11 cellular contexts compared by ENCODE assay signal in the genomic region with DNA sequence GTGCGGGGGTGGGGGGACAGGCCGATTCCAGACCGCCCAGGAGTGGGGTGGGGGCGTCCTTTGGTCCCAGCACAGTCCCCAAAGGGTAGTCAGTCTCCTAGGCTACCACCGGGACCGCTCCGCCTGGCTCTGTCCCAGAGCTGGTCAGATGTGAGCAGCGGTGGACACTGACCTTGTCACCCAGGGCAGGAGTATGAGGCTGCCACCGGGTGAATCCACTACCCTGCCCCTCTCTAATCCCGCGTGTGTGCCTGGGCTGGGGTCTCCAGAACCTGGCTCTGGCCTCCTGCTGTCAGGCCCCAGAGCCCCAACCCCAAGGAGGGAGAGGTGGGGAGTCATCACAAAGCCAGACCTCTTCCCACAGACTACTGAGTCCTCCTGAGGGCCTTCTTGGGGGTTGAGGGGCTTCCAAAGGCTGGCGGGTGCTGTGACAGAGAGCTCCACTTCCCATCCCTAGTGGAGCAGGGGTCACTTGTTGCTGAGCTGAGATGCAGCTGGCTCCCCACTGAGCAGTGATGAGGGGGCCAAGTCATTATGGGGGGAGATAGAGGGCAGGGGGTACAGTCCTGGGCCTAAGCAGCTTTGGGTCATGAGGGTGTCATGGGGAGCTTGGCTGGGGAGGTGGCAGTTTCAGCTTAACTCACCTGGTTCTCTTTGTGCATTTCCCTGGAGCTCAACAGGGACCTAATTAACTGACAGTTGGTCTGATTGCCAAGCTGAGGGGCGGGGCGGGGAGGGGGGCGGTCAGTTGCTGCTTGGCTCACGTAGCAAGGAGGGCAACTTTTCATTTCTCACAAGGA. TPM values are rescaled to one million over a fixed set of nuclear protein-coding genes. Genes with fewer than 3 reads are reported as not detected.
DNase-seq lines count a peak whose midpoint lies in the region; ATAC-seq and TF ChIP-seq lines count a peak whose summit lies in the region.
"Had no signal": no experiment of that assay in that cellular context is flagged by ENCODE, and none has a peak within 500 bp of the region (broad histone marks: within the 10 kb centered on the region; RNA-seq: fewer than 3 reads in every experiment).

No MANE protein-coding gene starts in this region.

- TF ChIP-seq CTCF in WERI-Rb-1 (IDR thresholded peaks at IDR 0.05; ENCODE audit: low read depth, low read length), result no peak
- no peak for TF ChIP-seq CTCF in stomach (IDR thresholded peaks at IDR 0.05)
- no peak for TF ChIP-seq CTCF in RWPE1 (conservative IDR thresholded peaks at IDR 0.05; ENCODE audit: low read depth)

- POLR2A ChIA-PET in RWPE1 (lab: Yijun Ruan, JAX; ENCODE audit: low non-redundant PET), result no interaction called here

- peak overlapping the region; percentile 41 for H3K27ac ChIP-seq in WERI-Rb-1
- H3K27ac ChIP-seq in stomach, result peak overlapping the region in 3 of 5 donors; percentile 7 to 69 (median 56)
- H3K27ac ChIP-seq in RWPE1, result no peak overlapping the region
- H3K27ac ChIP-seq: foreskin keratinocyte had no signal

- no peak for TF ChIP-seq POLR2A in stomach (IDR thresholded peaks at IDR 0.05)

- H3K4me3 ChIP-seq in WERI-Rb-1 (ENCODE audit: low read depth, low read length), result peak overlapping the region; percentile 66
- peak overlapping the region in 3 of 4 donors; percentile 34 to 52 (median 37) for H3K4me3 ChIP-seq in stomach

- 28 to 59% (median 39%) methylated on average over 9 to 16 of the region's 16 CpGs for WGBS in stomach, 5 donors

- ATAC-seq in left lobe of liver, result peak; percentile 42
- ATAC-seq: foreskin keratinocyte had no signal

- H3K9me3 ChIP-seq in WERI-Rb-1 (ENCODE audit: severe bottlenecking), result no peaks in the 10 kb centered on the region
- H3K9me3 ChIP-seq in stomach, result no peaks in the 10 kb centered on the region

- peaks cover 4% of the 10 kb centered on the region for H3K27me3 ChIP-seq in WERI-Rb-1 (ENCODE audit: insufficient read depth, low read depth, severe bottlenecking)
- peaks cover 10 to 93% (median 39%) of the 10 kb centered on the region in 3 donors for H3K27me3 ChIP-seq in stomach

- CTCF ChIA-PET in RWPE1 (lab: Yijun Ruan, JAX), result interaction anchor here (1.0 kb wide), 1 partner anchor 102 kb away, joined by 4 read pairs; a partner anchor contains a TSS

- peak; percentile 61 for DNase-seq in NCI-H2107 treated with DMSO at 0.1 percent for 48 hours (lab: John Stamatoyannopoulos, UW; ENCODE audit: unreplicated experiment)
- no peak for DNase-seq in NCI-H2107 (lab: John Stamatoyannopoulos, UW)
- DNase-seq in WERI-Rb-1, result peak; percentile 57
- no peak for DNase-seq in left lobe of liver (ENCODE audit: low spot score)
- DNase-seq in stomach, result no peak
- DNase-seq in activated CD4-positive, alpha-beta T cell treated with anti-CD3 and anti-CD28 coated beads, Interleukin-2, amount 50 U/mL, for 4 hours, result no peak
- DNase-seq in NCI-H345 treated with DMSO at 0.1 percent for 48 hours (lab: John Stamatoyannopoulos, UW; ENCODE audit: unreplicated experiment), result no peak
- DNase-seq in RWPE1 (ENCODE audit: low spot score), result no peak
- DNase-seq: foreskin keratinocyte; stimulated activated CD4-positive, alpha-beta T cell treated with anti-CD3 and anti-CD28 coated beads, Interleukin-4, amount 100 ng/mL, for 4 hours had no signal

- H3K36me3 ChIP-seq in WERI-Rb-1, result no peaks in the 10 kb centered on the region
- no peaks in the 10 kb centered on the region for H3K36me3 ChIP-seq in stomach

- peaks cover 11 to 54% (median 43%) of the 10 kb centered on the region in 4 donors for H3K4me1 ChIP-seq in stomach

- no peak for TF ChIP-seq EP300 in stomach (IDR thresholded peaks at IDR 0.05)

- intact Hi-C loops in stomach (cut with DNase I; ENCODE audit: low total_unique reads), result loop anchor here (5.0 kb wide), 1 partner anchor 124 kb away; no protein-coding TSS in a partner anchor

RNA-seq across cellular contexts. Expression of a gene that starts 1.2 kb away (rescaled TPM):
- total RNA-seq in left lobe of liver (0.60 TPM), stomach (100 to 1,000 TPM in 1 of 5 donors, 10 to 100 TPM in 2, 1 to 10 TPM in 1, under 1 TPM in 1; 0.58 to 279 (median 11.0) TPM)
- 10 to 100 TPM in 1 of 3 donors, 1 to 10 TPM in 2; 5.0 to 20.9 (median 9.5) TPM for polyA plus RNA-seq in stomach
- total RNA-seq: T-helper 2 cell treated with Interferon-gamma antibody and Interleukin-4, amounts not matched to agents 100 ng/mL and 5 ng/mL, for 36 hours had no signal

RNA-seq across cellular contexts. Expression of a gene that starts 9.0 kb away (rescaled TPM):
- 27.3 TPM for total RNA-seq in left lobe of liver
- total RNA-seq in stomach, result 1,000 to 10,000 TPM in 1 of 5 donors, 100 to 1,000 TPM in 1, 10 to 100 TPM in 3; 26.4 to 1,091 (median 72.1) TPM
- polyA plus RNA-seq in stomach, result 10 to 100 TPM; 28.1 to 53.5 (median 30.8) TPM

RNA-seq across cellular contexts. Expression of a gene that starts 20.2 kb away (rescaled TPM):
- total RNA-seq in left lobe of liver (not detected), stomach (not detected)
- polyA plus RNA-seq in stomach, result under 1 TPM; 0.03 to 0.31 (median 0.25) TPM
- total RNA-seq: foreskin keratinocyte; T-helper 2 cell treated with Interferon-gamma antibody and Interleukin-4, amounts not matched to agents 100 ng/mL and 5 ng/mL, for 36 hours had no signal
- polyA plus RNA-seq: foreskin keratinocyte had no signal

RNA-seq across cellular contexts. Expression of a gene that starts 37.2 kb away (rescaled TPM):
- total RNA-seq in left lobe of liver (0.55 TPM), stomach (1 to 10 TPM in 1 of 5 donors, under 1 TPM in 2, not detected in 2; 0.89 to 4.3 (median 0.92) TPM)
- 10 to 100 TPM in 1 of 3 donors, 1 to 10 TPM in 1, under 1 TPM in 1; 0.88 to 14.1 (median 3.5) TPM for polyA plus RNA-seq in stomach

RNA-seq across cellular contexts. Expression of a gene that starts 40.3 kb away (rescaled TPM):
- total RNA-seq in left lobe of liver, result 0.45 TPM
- total RNA-seq in stomach, result 1 to 10 TPM in 2 of 5 donors, under 1 TPM in 1, not detected in 2; 0.45 to 9.0 (median 2.9) TPM
- polyA plus RNA-seq in stomach, result 10 to 100 TPM in 2 of 3 donors, 1 to 10 TPM in 1; 5.3 to 16.6 (median 13.0) TPM
- total RNA-seq: foreskin keratinocyte; T-helper 2 cell treated with Interferon-gamma antibody and Interleukin-4, amounts not matched to agents 100 ng/mL and 5 ng/mL, for 36 hours had no signal

Comparison
In these comparisons a context has a peak if more than half of its experiments do, and no peak if none do; other contexts are left out.
1. DNase-seq: peak in NCI-H2107 treated with DMSO at 0.1 percent for 48 hours (single experiment) and WERI-Rb-1 (single experiment); none in NCI-H2107 (single experiment), left lobe of liver (single experiment), stomach (single experiment), activated CD4-positive, alpha-beta T cell treated with anti-CD3 and anti-CD28 coated beads, Interleukin-2, amount 50 U/mL, for 4 hours (0 of 2), NCI-H345 treated with DMSO at 0.1 percent for 48 hours (single experiment) and RWPE1 (single experiment).